Comparison of ENCODE assay signal across 8 cellular contexts in the genomic region with DNA sequence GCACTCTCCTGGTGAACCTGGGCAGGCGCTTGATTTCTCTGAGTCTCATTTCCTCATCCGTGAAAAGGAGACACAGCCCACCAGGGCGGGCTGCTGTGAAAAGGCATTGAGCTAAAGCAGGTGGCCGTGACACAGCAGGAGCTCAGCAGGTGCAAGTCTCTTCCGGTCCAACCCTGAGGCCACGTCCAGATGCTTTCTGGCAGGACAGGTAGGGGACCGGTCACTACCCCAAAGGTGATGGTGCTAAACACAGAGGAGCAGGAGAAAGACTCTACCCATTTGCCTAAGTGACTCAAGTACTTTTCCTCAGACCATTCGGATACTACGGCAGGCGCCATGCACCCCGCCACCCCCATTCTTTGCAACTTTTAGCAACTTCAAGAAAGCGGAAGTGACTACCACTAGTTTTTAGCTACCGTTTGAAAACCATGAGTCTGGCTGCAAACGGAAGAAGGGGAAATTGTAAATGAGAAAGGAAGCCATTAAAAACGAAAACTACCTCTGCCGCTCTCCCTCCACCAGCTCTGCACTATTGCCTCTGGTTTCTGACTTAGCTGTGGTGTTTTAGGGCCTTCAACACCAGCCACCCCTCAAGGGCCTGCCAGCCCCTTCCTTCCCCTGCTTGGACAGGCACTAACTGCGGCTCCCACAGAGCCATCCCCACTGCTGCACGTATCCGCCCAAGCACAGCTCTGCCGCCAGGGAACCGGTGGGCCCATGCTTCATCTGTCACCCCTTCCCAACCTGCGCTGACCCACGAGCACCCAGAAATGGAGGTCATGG. TPM values are rescaled to one million over a fixed set of nuclear protein-coding genes. Genes with fewer than 3 reads are reported as not detected.
DNase-seq lines count a peak whose midpoint lies in the region; FAIRE-seq and TF ChIP-seq lines count a peak whose summit lies in the region.

No MANE protein-coding gene starts in this region.

- H3K4me1 ChIP-seq in esophagus muscularis mucosa, result peaks cover 62 to 91% (median 82%) of the 10 kb centered on the region in 4 donors

- DNase-seq in COLO668 (lab: John Stamatoyannopoulos, UW; ENCODE audit: unreplicated experiment) (peak; percentile 94), GM20000 (ENCODE audit: low spot score) (peak; percentile 84), NCI-H1417 (lab: John Stamatoyannopoulos, UW) (peak in 2 of 3 experiments; percentile 76 to 85), esophagus muscularis mucosa (ENCODE audit: extremely low spot score) (no peak), frontal cortex (ENCODE audit: low spot score in 2 of 2) (no peak), GM03348 (ENCODE audit: low spot score) (no peak)
- DNase-seq in activated CD4-positive, alpha-beta T cell treated with anti-CD3 and anti-CD28 coated beads, Interleukin-2, amount 50 U/mL, for 4 hours, result peak; percentile 44 to 55
- DNase-seq in stimulated activated CD8-positive, alpha-beta memory T cell treated with anti-CD3 and anti-CD28 coated beads, Interleukin-4, amount 100 ng/mL, for 48 hours, result peak; percentile 72

- H3K27me3 ChIP-seq in esophagus muscularis mucosa, result no peaks in the 10 kb centered on the region

- 55% methylated on average over 21 of the region's 23 CpGs for WGBS in esophagus muscularis mucosa

- TF ChIP-seq EP300 in esophagus muscularis mucosa (IDR thresholded peaks at IDR 0.05), result no peak

- peak overlapping the region; percentile 34 to 56 (median 49) for H3K27ac ChIP-seq in esophagus muscularis mucosa (replicated peaks in 1 of 4)

- H3K36me3 ChIP-seq in esophagus muscularis mucosa, result peaks cover 0 to 14% (median 4%) of the 10 kb centered on the region in 4 donors

- H3K4me3 ChIP-seq in esophagus muscularis mucosa, result peak overlapping the region; percentile 25 to 39 (median 26)

- H3K9me3 ChIP-seq in esophagus muscularis mucosa, result no peaks in the 10 kb centered on the region

- intact Hi-C loops in esophagus muscularis mucosa (cut with DNase I), result no loop called here

- TF ChIP-seq CTCF in GM20000 (IDR thresholded peaks at IDR 0.05; ENCODE audit: extremely low read depth, missing control alignments), result no peak
- TF ChIP-seq CTCF in esophagus muscularis mucosa (IDR thresholded peaks at IDR 0.05), result no peak

- no peak for TF ChIP-seq POLR2A in esophagus muscularis mucosa (IDR thresholded peaks at IDR 0.05; ENCODE audit: low read depth)

- FAIRE-seq in frontal cortex (lab: Jason Lieb, UNC), result no peak

RNA-seq across cellular contexts. Expression of gene PPP6R1, which starts 4.8 kb away (rescaled TPM):
- total RNA-seq in esophagus muscularis mucosa (10 to 100 TPM; 37.4 to 75.5 (median 45.6) TPM), frontal cortex (11.0 TPM)

RNA-seq across cellular contexts. Expression of gene TMEM86B, which starts 25.5 kb away (rescaled TPM):
- total RNA-seq in esophagus muscularis mucosa (1 to 10 TPM; 1.7 to 2.8 (median 2.4) TPM), frontal cortex (0.82 TPM)

RNA-seq across cellular contexts. Expression of gene HSPBP1, which starts 25.9 kb away (rescaled TPM):
- total RNA-seq in esophagus muscularis mucosa (10 to 100 TPM; 28.5 to 44.0 (median 32.2) TPM), frontal cortex (28.9 TPM)

RNA-seq across cellular contexts. Expression of gene BRSK1, which starts 29.8 kb away (rescaled TPM):
- 10 to 100 TPM in 1 of 4 donors, 1 to 10 TPM in 3; 3.3 to 16.9 (median 6.7) TPM for total RNA-seq in esophagus muscularis mucosa
- 81.1 TPM for total RNA-seq in frontal cortex

RNA-seq across cellular contexts. Expression of gene PTPRH, which starts 44.7 kb away (rescaled TPM):
- total RNA-seq in esophagus muscularis mucosa, result 1 to 10 TPM in 2 of 4 donors, under 1 TPM in 2; 0.42 to 2.7 (median 1.4) TPM
- total RNA-seq in frontal cortex, result 0.41 TPM

Comparison
In these comparisons a context has a peak if more than half of its experiments do, and no peak if none do; other contexts are left out.
1. DNase-seq: peak in COLO668 (single experiment), GM20000 (single experiment), NCI-H1417 (2 of 3), activated CD4-positive, alpha-beta T cell treated with anti-CD3 and anti-CD28 coated beads, Interleukin-2, amount 50 U/mL, for 4 hours (2 of 2) and stimulated activated CD8-positive, alpha-beta memory T cell treated with anti-CD3 and anti-CD28 coated beads, Interleukin-4, amount 100 ng/mL, for 48 hours (single experiment); none in esophagus muscularis mucosa (single experiment), frontal cortex (0 of 2) and GM03348 (single experiment).